ENCODE assay signal across 17 cellular contexts in genomic region chr1:28273216-28273860, GRCh38. TPM values are rescaled to one million over a fixed set of nuclear protein-coding genes. Genes with fewer than 3 reads are reported as not detected.
DNase-seq lines count a peak whose midpoint lies in the region; ATAC-seq and TF ChIP-seq lines count a peak whose summit lies in the region.
"Had no signal": no experiment of that assay in that cellular context is flagged by ENCODE, and none has a peak within 500 bp of the region (broad histone marks: within the 10 kb centered on the region; RNA-seq: fewer than 3 reads in every experiment).

No MANE protein-coding gene starts in this region.

- no peak for DNase-seq in MCF 10A (ENCODE audit: unreplicated experiment)
- no peak for DNase-seq in mammary epithelial cell
- DNase-seq in PC-3: peak; percentile 37
- DNase-seq in chondrocyte (ENCODE audit: low spot score): no peak
- no peak for DNase-seq in trophoblast cell
- DNase-seq in endodermal cell: no peak
- no peak for DNase-seq in cerebellar cortex (ENCODE audit: low spot score)
- DNase-seq in activated CD4-positive, alpha-beta memory T cell treated with anti-CD3 and anti-CD28 coated beads for 36 hours: no peak
- DNase-seq: CD4-positive, alpha-beta memory T cell; HCEC 1CT; NCI-H1105 treated with DMSO at 0.1 percent for 48 hours; NCI-H187 treated with DMSO at 0.1 percent for 48 hours; NCI-H446; NK-92 treated with Interleukin-12 subunit alpha and Interleukin-12 subunit beta, amount 100 ng/mL, for 24 hours; OCI-M1 had no signal

- ATAC-seq in PC-3: peak; percentile 49
- ATAC-seq: HepG2 had no signal

- peaks cover 57% of the 10 kb centered on the region for H3K79me2 ChIP-seq in mammary epithelial cell (ENCODE audit: insufficient read depth, low read length)
- no peaks in the 10 kb centered on the region for H3K79me2 ChIP-seq in PC-3 (ENCODE audit: low read length)
- H3K79me2 ChIP-seq in trophoblast cell (ENCODE audit: control insufficient read depth, insufficient read depth, low read length, poor library complexity): no peaks in the 10 kb centered on the region

- intact Hi-C loops in MCF 10A (cut with micrococcal nuclease) (no loop called here), mammary epithelial cell (cut with micrococcal nuclease) (loop anchor here (2.0 kb wide), 1 partner anchor 25 kb away; no protein-coding TSS in a partner anchor), PC-3 (cut with micrococcal nuclease) (no loop called here)
- intact Hi-C loops in activated CD4-positive, alpha-beta memory T cell treated with anti-CD3 and anti-CD28 coated beads for 36 hours (cut with micrococcal nuclease): no loop called here

- no peak overlapping the region for H3K18ac ChIP-seq in trophoblast cell (ENCODE audit: low read length)

- peaks cover 11% of the 10 kb centered on the region for H3K4me1 Mint-ChIP-seq in MCF 10A (ENCODE audit: insufficient read depth, unreplicated experiment)
- H3K4me1 Mint-ChIP-seq in chondrocyte (ENCODE audit: low read depth): peaks cover 12% of the 10 kb centered on the region
- H3K4me1 Mint-ChIP-seq in endodermal cell: peaks cover 12% of the 10 kb centered on the region
- no peaks in the 10 kb centered on the region for H3K4me1 Mint-ChIP-seq in activated CD4-positive, alpha-beta memory T cell treated with anti-CD3 and anti-CD28 coated beads for 36 hours (ENCODE audit: low read depth)

- H2AFZ ChIP-seq in mammary epithelial cell (ENCODE audit: low read depth, low read length): no peak overlapping the region
- no peak overlapping the region for H2AFZ ChIP-seq in PC-3 (ENCODE audit: low read length)
- H2AFZ ChIP-seq in trophoblast cell (ENCODE audit: insufficient read depth, low read length, poor library complexity): no peak overlapping the region

- dilution Hi-C loops in mammary epithelial cell (cut with HindIII; ENCODE audit: low sequenced_read_pairs): no loop called here

- no peak overlapping the region for H3K4me3 Mint-ChIP-seq in MCF 10A (ENCODE audit: unreplicated experiment)
- H3K4me3 Mint-ChIP-seq in chondrocyte (ENCODE audit: unreplicated experiment): no peak overlapping the region
- no peak overlapping the region for H3K4me3 Mint-ChIP-seq in endodermal cell
- no peak overlapping the region for H3K4me3 Mint-ChIP-seq in activated CD4-positive, alpha-beta memory T cell treated with anti-CD3 and anti-CD28 coated beads for 36 hours
- H3K4me3 Mint-ChIP-seq: CD4-positive, alpha-beta memory T cell had no signal

- H4K8ac ChIP-seq in trophoblast cell (ENCODE audit: low read depth, low read length): no peak overlapping the region

- H4K12ac ChIP-seq in trophoblast cell (ENCODE audit: low read depth, low read length): no peak overlapping the region

- H3K36me3 Mint-ChIP-seq in MCF 10A (ENCODE audit: insufficient read depth, unreplicated experiment) (peaks cover 95% of the 10 kb centered on the region), chondrocyte (ENCODE audit: low read depth) (peaks cover 39% of the 10 kb centered on the region), endodermal cell (ENCODE audit: low read depth) (peaks cover 45% of the 10 kb centered on the region)
- H3K36me3 Mint-ChIP-seq in activated CD4-positive, alpha-beta memory T cell treated with anti-CD3 and anti-CD28 coated beads for 36 hours: peaks cover 23% of the 10 kb centered on the region

- no peaks in the 10 kb centered on the region for H3K9me3 ChIP-seq in mammary epithelial cell (replicated peaks; ENCODE audit: insufficient read depth, low read length)
- H3K9me3 ChIP-seq in PC-3 (ENCODE audit: low read length): no peaks in the 10 kb centered on the region
- H3K9me3 ChIP-seq in trophoblast cell (ENCODE audit: insufficient read depth, low read depth, low read length): no peaks in the 10 kb centered on the region
- H3K9me3 ChIP-seq in endodermal cell (ENCODE audit: control insufficient read depth, low read length): no peaks in the 10 kb centered on the region

- no peaks in the 10 kb centered on the region for H3F3A ChIP-seq in PC-3 (ENCODE audit: low read length, unreplicated experiment)

- POLR2A ChIA-PET in MCF 10A (lab: Yijun Ruan, JAX): interaction anchor here (0.6 to 1.0 kb wide), 3 partner anchors 15 to 41 kb away, joined by 3 to 8 read pairs (median 6); no protein-coding TSS in a partner anchor
- POLR2A ChIA-PET in PC-3 (lab: Charles Lee; ENCODE audit: unreplicated experiment): no interaction called here
- POLR2A ChIA-PET in activated CD4-positive, alpha-beta memory T cell treated with anti-CD3 and anti-CD28 coated beads for 36 hours (lab: Charles Lee): interaction anchor here (0.9 kb wide), 1 partner anchor 13 kb away, joined by 4 read pairs; no protein-coding TSS in a partner anchor

- H3K27me3 ChIP-seq in mammary epithelial cell (ENCODE audit: insufficient read depth, low read length): no peaks in the 10 kb centered on the region
- no peaks in the 10 kb centered on the region for H3K27me3 ChIP-seq in PC-3 (ENCODE audit: low read length)
- no peaks in the 10 kb centered on the region for H3K27me3 ChIP-seq in trophoblast cell (ENCODE audit: insufficient read depth, low read length)
- H3K27me3 ChIP-seq in endodermal cell (ENCODE audit: control insufficient read depth, insufficient read depth, low read length, poor library complexity, severe bottlenecking): no peaks in the 10 kb centered on the region

- H3K4me2 ChIP-seq in mammary epithelial cell (ENCODE audit: insufficient read depth, low read depth, low read length) (no peak overlapping the region), PC-3 (ENCODE audit: low read length) (no peak overlapping the region), trophoblast cell (ENCODE audit: low read length) (no peak overlapping the region)

- H3K9ac ChIP-seq in mammary epithelial cell (ENCODE audit: insufficient read depth, low read length): no peak overlapping the region
- no peak overlapping the region for H3K9ac ChIP-seq in PC-3 (ENCODE audit: low read length)
- no peak overlapping the region for H3K9ac ChIP-seq in trophoblast cell (ENCODE audit: low read length)
- no peak overlapping the region for H3K9ac ChIP-seq in endodermal cell (ENCODE audit: extremely low read depth, low read length, poor library complexity, severe bottlenecking)

- H2BK5ac ChIP-seq in trophoblast cell (ENCODE audit: low read depth, low read length, poor library complexity): no peak overlapping the region

- no peak overlapping the region for H2AK5ac ChIP-seq in trophoblast cell (ENCODE audit: low read length)

- in situ Hi-C loops in mammary epithelial cell (cut with MboI; ENCODE audit: low sequenced_read_pairs in 2 of 2): no loop called here

- H4K20me1 ChIP-seq in mammary epithelial cell (ENCODE audit: insufficient read depth, low read length) (peaks cover 6% of the 10 kb centered on the region), PC-3 (ENCODE audit: low read length) (no peaks in the 10 kb centered on the region)

- H3K9me3 Mint-ChIP-seq in MCF 10A (ENCODE audit: unreplicated experiment) (no peaks in the 10 kb centered on the region), chondrocyte (ENCODE audit: low read depth) (no peaks in the 10 kb centered on the region), endodermal cell (no peaks in the 10 kb centered on the region)
- H3K9me3 Mint-ChIP-seq in activated CD4-positive, alpha-beta memory T cell treated with anti-CD3 and anti-CD28 coated beads for 36 hours: no peaks in the 10 kb centered on the region
- H3K9me3 Mint-ChIP-seq: CD4-positive, alpha-beta memory T cell had no signal

- 84% methylated on average over 13 of the region's 17 CpGs for WGBS in mammary epithelial cell (ENCODE audit: low coverage, missing lambda C conversion rate)
- WGBS in trophoblast cell (ENCODE audit: extremely low coverage, insufficient coverage, insufficient read length): no CpG with 5 or more reads among the region's 17 CpGs
- 85 to 89% methylated on average over 11 to 17 of the region's 17 CpGs for WGBS in endodermal cell (ENCODE audit: insufficient coverage in 1 of 2, insufficient read length in 1 of 2), 2 experiments

- H2BK120ac ChIP-seq in trophoblast cell (ENCODE audit: insufficient read depth, low read length, poor library complexity): no peak overlapping the region

- no peaks in the 10 kb centered on the region for H3K27me3 Mint-ChIP-seq in MCF 10A (ENCODE audit: insufficient read depth, unreplicated experiment)
- H3K27me3 Mint-ChIP-seq in chondrocyte (ENCODE audit: low read depth): no peaks in the 10 kb centered on the region
- no peaks in the 10 kb centered on the region for H3K27me3 Mint-ChIP-seq in endodermal cell (ENCODE audit: insufficient read depth)
- H3K27me3 Mint-ChIP-seq in activated CD4-positive, alpha-beta memory T cell treated with anti-CD3 and anti-CD28 coated beads for 36 hours: no peaks in the 10 kb centered on the region
- H3K27me3 Mint-ChIP-seq: CD4-positive, alpha-beta memory T cell had no signal

- H3K4me3 ChIP-seq in mammary epithelial cell (replicated peaks in 1 of 3; ENCODE audit: insufficient read depth in 1 of 3, low read depth in 2 of 3, low read length in 3 of 3): no peak overlapping the region
- no peak overlapping the region for H3K4me3 ChIP-seq in PC-3 (ENCODE audit: low read length)
- H3K4me3 ChIP-seq in trophoblast cell (ENCODE audit: low read depth, low read length): no peak overlapping the region
- no peak overlapping the region for H3K4me3 ChIP-seq in endodermal cell (ENCODE audit: low read length)

- H3K14ac ChIP-seq in trophoblast cell (ENCODE audit: low read length): no peak overlapping the region

- peak overlapping the region; percentile 87 for H3K23ac ChIP-seq in trophoblast cell (ENCODE audit: low read length)

- no peak for TF ChIP-seq CTCF in MCF 10A (IDR thresholded peaks at IDR 0.05; ENCODE audit: unreplicated experiment)
- no peak for TF ChIP-seq CTCF in mammary epithelial cell (conservative IDR thresholded peaks at IDR 0.05 in 1 of 2, IDR thresholded peaks at IDR 0.05 in 1 of 2; ENCODE audit: extremely low read depth in 1 of 2, insufficient read depth in 1 of 2, low read depth in 1 of 2, low read length in 2 of 2)
- TF ChIP-seq CTCF in PC-3 (conservative IDR thresholded peaks at IDR 0.05; ENCODE audit: low read depth, low read length): no peak
- TF ChIP-seq CTCF in chondrocyte (IDR thresholded peaks at IDR 0.05): no peak
- no peak for TF ChIP-seq CTCF in endodermal cell (conservative IDR thresholded peaks at IDR 0.05)

- CTCF ChIA-PET in MCF 10A (lab: Yijun Ruan, JAX) (interaction anchor here (0.6 to 2.2 kb wide), 5 partner anchors 11 to 322 kb away, joined by 3 to 11 read pairs (median 3); no protein-coding TSS in a partner anchor), mammary epithelial cell (lab: Charles Lee; ENCODE audit: low non-redundant PET) (interaction anchor here (0.6 kb wide), 1 partner anchor 101 kb away, joined by 5 read pairs; no protein-coding TSS in a partner anchor), PC-3 (lab: Charles Lee) (no interaction called here)
- CTCF ChIA-PET in activated CD4-positive, alpha-beta memory T cell treated with anti-CD3 and anti-CD28 coated beads for 36 hours (lab: Charles Lee): interaction anchor here (1.2 to 1.3 kb wide), 2 partner anchors 9 to 25 kb away, joined by 3 to 4 read pairs; no protein-coding TSS in a partner anchor

- H3K79me1 ChIP-seq in trophoblast cell (ENCODE audit: low read length): no peaks in the 10 kb centered on the region

- no peak overlapping the region for H4K91ac ChIP-seq in trophoblast cell (ENCODE audit: low read depth, low read length)

- peak overlapping the region; percentile 42 for H3K27ac Mint-ChIP-seq in MCF 10A (ENCODE audit: low read depth, unreplicated experiment)
- peak overlapping the region; percentile 41 for H3K27ac Mint-ChIP-seq in chondrocyte (ENCODE audit: unreplicated experiment)
- H3K27ac Mint-ChIP-seq in endodermal cell: no peak overlapping the region
- H3K27ac Mint-ChIP-seq in activated CD4-positive, alpha-beta memory T cell treated with anti-CD3 and anti-CD28 coated beads for 36 hours: no peak overlapping the region

- no peak overlapping the region for H3K4ac ChIP-seq in trophoblast cell (ENCODE audit: low read depth, low read length)

- H3K36me3 ChIP-seq in mammary epithelial cell (ENCODE audit: insufficient read depth, low read length) (peaks cover 36% of the 10 kb centered on the region), PC-3 (ENCODE audit: low read depth, low read length) (no peaks in the 10 kb centered on the region), trophoblast cell (ENCODE audit: control insufficient read depth in 1 of 2, insufficient read depth in 2 of 2, low read length in 2 of 2) (peaks cover 46 to 49% of the 10 kb centered on the region in 2 experiments), endodermal cell (ENCODE audit: control insufficient read depth, insufficient read depth, low read length) (peaks cover 65% of the 10 kb centered on the region)

- no peaks in the 10 kb centered on the region for H3K4me1 ChIP-seq in mammary epithelial cell (ENCODE audit: insufficient read depth, low read length)
- H3K4me1 ChIP-seq in PC-3 (ENCODE audit: insufficient read depth, low read length): no peaks in the 10 kb centered on the region
- H3K4me1 ChIP-seq in trophoblast cell (ENCODE audit: control insufficient read depth in 1 of 2, insufficient read depth in 2 of 2, low read length in 2 of 2): peaks cover 4 to 5% of the 10 kb centered on the region in 2 experiments
- peaks cover 4% of the 10 kb centered on the region for H3K4me1 ChIP-seq in endodermal cell (ENCODE audit: control insufficient read depth, insufficient read depth, low read length)

- H3K27ac ChIP-seq in mammary epithelial cell (ENCODE audit: insufficient read depth, low read depth, low read length) (no peak overlapping the region), PC-3 (ENCODE audit: low read length) (no peak overlapping the region), trophoblast cell (ENCODE audit: low read depth, low read length) (no peak overlapping the region), endodermal cell (ENCODE audit: low read depth, low read length) (no peak overlapping the region)
- H3K27ac ChIP-seq: 22Rv1 had no signal

- no peaks in the 10 kb centered on the region for H3K9me2 ChIP-seq in PC-3 (replicated peaks; ENCODE audit: low read length)

- no TSS peak for BruUV-seq in MCF 10A (replicated peaks; lab: Mats Ljungman, UMichigan)
- BruUV-seq in mammary epithelial cell (replicated peaks; lab: Mats Ljungman, UMichigan): no TSS peak
- no TSS peak for BruUV-seq in PC-3 (replicated peaks; lab: Mats Ljungman, UMichigan)

- H2BK12ac ChIP-seq in trophoblast cell (ENCODE audit: low read length): no peak overlapping the region

RNA-seq across cellular contexts. Expression of gene SESN2, which starts 14.0 kb away (rescaled TPM):
- total RNA-seq in MCF 10A (2022): 106 and 118 TPM in 2 replicates
- 10 to 100 TPM; 83.0 to 98.5 TPM for total RNA-seq in mammary epithelial cell
- 21.5 TPM for polyA plus RNA-seq in mammary epithelial cell
- 23.6 TPM for polyA minus RNA-seq in mammary epithelial cell
- total RNA-seq in PC-3 (2014; rRNA removed): 6.9 and 10.7 TPM in 2 replicates
- total RNA-seq in chondrocyte: 11.6 to 56.2 TPM (median 54.7 TPM) in 3 replicates
- polyA plus RNA-seq in trophoblast cell (2013): 58.3 and 60.8 TPM in 2 replicates
- 10 to 100 TPM; 12.3 to 15.2 TPM for total RNA-seq in endodermal cell
- polyA plus RNA-seq in endodermal cell (2013, experiment 1 of 2): 27.2 TPM
- 16.8 TPM for polyA plus RNA-seq in endodermal cell (2013, experiment 2 of 2)
- total RNA-seq in activated CD4-positive, alpha-beta memory T cell treated with anti-CD3 and anti-CD28 coated beads for 36 hours: 10 to 100 TPM; 23.4 to 24.1 TPM

RNA-seq across cellular contexts. Expression of gene ATP5IF1, which starts 37.4 kb away (rescaled TPM):
- total RNA-seq in MCF 10A (2022): 214 and 232 TPM in 2 replicates
- 100 to 1,000 TPM; 114 to 244 TPM for total RNA-seq in mammary epithelial cell
- 399 TPM for polyA plus RNA-seq in mammary epithelial cell
- 24.8 TPM for polyA minus RNA-seq in mammary epithelial cell
- 364 and 465 TPM in 2 replicates for total RNA-seq in PC-3 (2014; rRNA removed)
- 125 to 175 TPM (median 137 TPM) in 3 replicates for total RNA-seq in chondrocyte
- polyA plus RNA-seq in trophoblast cell (2013): 429 and 430 TPM in 2 replicates
- total RNA-seq in endodermal cell: 100 to 1,000 TPM; 182 to 222 TPM
- 263 TPM for polyA plus RNA-seq in endodermal cell (2013, experiment 1 of 2)
- polyA plus RNA-seq in endodermal cell (2013, experiment 2 of 2): 265 TPM
- 100 to 1,000 TPM; 174 to 181 TPM for total RNA-seq in activated CD4-positive, alpha-beta memory T cell treated with anti-CD3 and anti-CD28 coated beads for 36 hours

RNA-seq across cellular contexts. Expression of gene DNAJC8, which starts 40.5 kb away (rescaled TPM):
- total RNA-seq in MCF 10A (2022) (59.6 and 60.0 TPM in 2 replicates), mammary epithelial cell (10 to 100 TPM; 36.0 to 68.9 TPM), PC-3 (2014; rRNA removed) (63.6 and 66.0 TPM in 2 replicates), chondrocyte (69.2 to 85.6 TPM (median 72.8 TPM) in 3 replicates), endodermal cell (100 to 1,000 TPM; 122 to 144 TPM)
- polyA plus RNA-seq in mammary epithelial cell: 55.0 TPM
- 24.7 TPM for polyA minus RNA-seq in mammary epithelial cell
- polyA plus RNA-seq in trophoblast cell (2013): 116 and 119 TPM in 2 replicates
- polyA plus RNA-seq in endodermal cell (2013, experiment 1 of 2): 137 TPM
- 131 TPM for polyA plus RNA-seq in endodermal cell (2013, experiment 2 of 2)
- 100 to 1,000 TPM in 1 of 2 experiments, 10 to 100 TPM in 1; 99.0 to 102 TPM for total RNA-seq in activated CD4-positive, alpha-beta memory T cell treated with anti-CD3 and anti-CD28 coated beads for 36 hours

RNA-seq across cellular contexts. Expression of gene MED18, which starts 55.5 kb away (rescaled TPM):
- total RNA-seq in MCF 10A (2022) (19.0 and 22.9 TPM in 2 replicates), mammary epithelial cell (10 to 100 TPM; 15.1 to 16.7 TPM), PC-3 (2014; rRNA removed) (10.1 and 13.6 TPM in 2 replicates), chondrocyte (10.9 to 12.2 TPM (median 11.3 TPM) in 3 replicates), endodermal cell (10 to 100 TPM; 15.5 to 18.4 TPM)
- polyA plus RNA-seq in mammary epithelial cell: 21.5 TPM
- 89.2 TPM for polyA minus RNA-seq in mammary epithelial cell
- 10.3 and 10.6 TPM in 2 replicates for polyA plus RNA-seq in trophoblast cell (2013)
- polyA plus RNA-seq in endodermal cell (2013, experiment 1 of 2): 15.8 TPM
- 14.4 TPM for polyA plus RNA-seq in endodermal cell (2013, experiment 2 of 2)
- 10 to 100 TPM; 19.8 to 20.0 TPM for total RNA-seq in activated CD4-positive, alpha-beta memory T cell treated with anti-CD3 and anti-CD28 coated beads for 36 hours

Comparison
In these comparisons a context has a peak if more than half of its experiments do, and no peak if none do; other contexts are left out.
1. H3K27ac Mint-ChIP-seq: peak in MCF 10A (single experiment) and chondrocyte (single experiment); none in endodermal cell (single experiment) and activated CD4-positive, alpha-beta memory T cell treated with anti-CD3 and anti-CD28 coated beads for 36 hours (single experiment).